In genomic region chr4:178450614-178451013, GRCh38 we compare ENCODE assay signal across 27 cellular contexts.
"Had no signal": no experiment of that assay in that cellular context is flagged by ENCODE, and none has a peak within 500 bp of the region (broad histone marks: within the 10 kb centered on the region; RNA-seq: fewer than 3 reads in every experiment).

No MANE protein-coding gene starts in this region.

- H3K9me3 ChIP-seq: stomach, suprapubic skin, testis, thoracic aorta, thyroid gland, transverse colon, upper lobe of left lung, upper lobe of right lung, uterus, vagina had no signal

- FAIRE-seq: urothelium cell line had no signal

- ATAC-seq: stimulated activated effector memory CD8-positive, alpha-beta T cell treated with anti-CD3 and anti-CD28 coated beads, Interleukin-12 subunit alpha, Interleukin-12 subunit beta, amount 100 ng/mL, for 72 hours; stimulated activated memory B cell treated with anti-CD40 and anti-IgM and Interleukin-4, amounts not matched to agents 10 μg/mL and 1 μg/mL and 100 μg/mL, for 72 hours; stimulated activated naive B cell treated with anti-CD40 and anti-IgM and Interleukin-4, amounts not matched to agents 10 μg/mL and 1 μg/mL and 100 μg/mL, for 72 hours; stimulated activated naive CD8-positive, alpha-beta T cell treated with anti-CD3 and anti-CD28 coated beads, Interleukin-15, amount 100 ng/mL, for 72 hours; stimulated activated naive CD8-positive, alpha-beta T cell treated with anti-CD3 and anti-CD28 coated beads, Interleukin-15, Interleukin-2, amounts not matched to agents 100 U/mL and 50 U/mL, for 24 hours; upper lobe of right lung had no signal

- DNase-seq: stimulated activated CD4-positive, alpha-beta T cell treated with anti-CD3 and anti-CD28 coated beads, Interleukin-2, amount 100 ng/mL, for 48 hours; stimulated activated CD4-positive, alpha-beta T cell treated with anti-CD3 and anti-CD28 coated beads, Interleukin-4, amount 100 ng/mL, for 1 hour; stimulated activated CD4-positive, alpha-beta T cell treated with anti-CD3 and anti-CD28 coated beads, Interleukin-4, amount 100 ng/mL, for 24 hours; stimulated activated CD4-positive, alpha-beta T cell treated with anti-CD3 and anti-CD28 coated beads, Interleukin-4, amount 100 ng/mL, for 4 hours; stimulated activated CD8-positive, alpha-beta memory T cell treated with anti-CD3 and anti-CD28 coated beads, Interleukin-4, amount 100 ng/mL, for 48 hours; stimulated activated naive B cell treated with anti-CD40 and anti-IgM and Interleukin-4, amounts not matched to agents 10 μg/mL and 1 μg/mL and 100 μg/mL, for 72 hours; stimulated activated naive CD4-positive, alpha-beta T cell; stimulated activated naive CD4-positive, alpha-beta T cell treated with Interleukin-2 at 50 U/mL for 16 hours; stimulated activated naive CD8-positive, alpha-beta T cell treated with anti-CD3 and anti-CD28 coated beads, Interleukin-15, amount 100 ng/mL, for 72 hours; stimulated activated naive CD8-positive, alpha-beta T cell treated with anti-CD3 and anti-CD28 coated beads, Interleukin-15, Interleukin-2, amounts not matched to agents 100 U/mL and 50 U/mL, for 24 hours; stomach; substantia nigra; testis; thyroid gland; tibial artery; transverse colon; trophoblast cell; upper lobe of left lung; upper lobe of right lung; uterus had no signal

- H3K4me3 ChIP-seq: stomach, suprapubic skin, testis, thoracic aorta, thyroid gland, tibial artery, tibial nerve, transverse colon, upper lobe of left lung, upper lobe of right lung, uterus, vagina had no signal

- H3K27ac ChIP-seq: stomach, suprapubic skin, testis, thoracic aorta, thyroid gland, tibial artery, tibial nerve, transverse colon, upper lobe of left lung, upper lobe of right lung, uterus, vagina had no signal

- H3K4me1 ChIP-seq: stomach, suprapubic skin, testis, thyroid gland, tibial artery, tibial nerve, transverse colon, upper lobe of left lung, upper lobe of right lung, uterus, vagina had no signal

- H3K36me3 ChIP-seq: stomach, suprapubic skin, thoracic aorta, thyroid gland, tibial artery, tibial nerve, transverse colon, upper lobe of left lung, upper lobe of right lung, uterus, vagina had no signal

- H3K27me3 ChIP-seq: stomach, suprapubic skin, testis, thyroid gland, tibial artery, tibial nerve, transverse colon, upper lobe of left lung, upper lobe of right lung, uterus, vagina had no signal
